Comparison of ENCODE assay signal across 8 cellular contexts in the genomic region with DNA sequence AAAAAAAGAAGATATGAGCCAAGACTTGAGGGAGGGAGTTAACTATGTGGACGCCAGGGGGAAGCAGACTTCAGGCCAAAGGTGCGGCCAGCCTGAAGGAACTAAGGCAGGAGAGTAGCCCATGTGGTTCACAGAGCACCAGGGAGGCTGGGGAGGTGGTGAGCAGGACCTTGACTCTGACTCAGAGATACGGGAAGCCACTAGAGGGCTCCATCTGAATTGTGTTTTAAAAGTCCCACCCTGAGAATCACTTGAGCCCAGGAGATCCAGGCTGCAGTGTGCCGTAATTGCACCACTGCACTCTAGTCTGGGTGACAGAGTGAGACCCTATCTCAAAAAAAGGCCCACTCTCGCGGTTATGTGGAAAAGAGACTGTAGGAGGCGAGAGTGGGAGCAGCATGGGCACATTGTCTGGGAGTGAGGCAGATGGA. TPM values are rescaled to one million over a fixed set of nuclear protein-coding genes. Genes with fewer than 3 reads are reported as not detected.
DNase-seq lines count a peak whose midpoint lies in the region; ATAC-seq and TF ChIP-seq lines count a peak whose summit lies in the region.

No MANE protein-coding gene starts in this region.

- DNase-seq in NCI-H524 (lab: John Stamatoyannopoulos, UW) = peak; percentile 42 to 71
- DNase-seq in cerebellar cortex (ENCODE audit: low spot score) = peak; percentile 56
- DNase-seq in lung microvascular endothelial cell (ENCODE audit: low read depth in 2 of 2) = peak; percentile 61 to 76
- no peak for DNase-seq in COLO668 (lab: John Stamatoyannopoulos, UW; ENCODE audit: unreplicated experiment)

- TF ChIP-seq CTCF in C4-2B (conservative IDR thresholded peaks at IDR 0.05) = peak; percentile 79

- ATAC-seq in GM18907 (IDR thresholded peaks at IDR 0.05; ENCODE audit: unreplicated experiment) = peak; percentile 46
- ATAC-seq in HG03039 (IDR thresholded peaks at IDR 0.05; ENCODE audit: unreplicated experiment) = no peak
- no peak for ATAC-seq in GM21737 (IDR thresholded peaks at IDR 0.05; ENCODE audit: unreplicated experiment)

- H3K27ac ChIP-seq in C4-2B = no peak overlapping the region

RNA-seq across cellular contexts. Expression of a gene that starts 12.3 kb away (rescaled TPM):
- total RNA-seq in lung microvascular endothelial cell = 16.1 and 24.4 TPM in 2 replicates

RNA-seq across cellular contexts. Expression of a gene that starts 55.7 kb away (rescaled TPM):
- total RNA-seq in lung microvascular endothelial cell = 26.2 and 47.6 TPM in 2 replicates
